Comparison of ENCODE assay signal across 8 cellular contexts in the genomic region with DNA sequence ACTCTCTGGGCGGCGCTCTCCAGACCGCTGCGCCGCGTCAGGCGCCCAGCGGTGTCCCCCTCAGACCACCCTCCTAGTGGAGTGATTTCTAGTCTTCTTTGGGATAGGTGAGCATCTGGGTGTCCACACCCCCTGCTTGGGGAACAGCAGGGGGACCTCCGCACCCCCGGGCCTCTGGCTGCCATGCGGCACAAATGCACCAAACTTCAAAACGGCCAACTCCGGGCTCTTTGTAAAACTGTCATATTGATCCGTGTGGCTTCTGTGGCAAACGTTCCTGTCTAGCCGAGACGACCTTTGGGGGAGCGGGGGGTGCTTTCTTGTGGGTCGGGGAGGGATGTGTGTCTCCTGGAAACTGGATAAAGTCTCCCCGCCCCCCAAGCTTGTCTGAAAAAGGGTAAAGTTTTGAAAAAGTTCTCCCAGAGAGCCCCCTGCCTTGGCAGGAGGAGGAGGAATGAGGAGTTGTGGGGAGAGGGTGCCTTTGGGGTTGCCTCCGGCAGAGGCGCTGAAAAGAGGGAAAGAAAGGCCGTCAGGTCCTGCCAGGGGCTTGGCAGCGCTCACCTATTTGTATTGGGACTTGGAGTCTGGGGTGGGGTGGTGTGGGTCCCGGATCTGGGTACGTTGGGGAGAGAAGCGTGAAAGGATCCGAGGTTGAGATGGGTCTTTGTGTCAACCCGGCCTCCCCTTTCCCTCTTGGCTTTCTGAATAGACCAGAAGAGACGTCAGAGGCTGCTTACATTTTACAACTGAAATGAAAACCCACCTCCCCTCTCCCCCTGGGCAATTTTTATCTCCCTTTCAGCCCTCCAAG. TPM values are rescaled to one million over a fixed set of nuclear protein-coding genes. Genes with fewer than 3 reads are reported as not detected.
A peak's percentile ranks its signal among the peaks of the same experiment; 100 is the strongest.
DNase-seq lines count a peak whose midpoint lies in the region; ATAC-seq, FAIRE-seq and TF ChIP-seq lines count a peak whose summit lies in the region.

No MANE protein-coding gene starts in this region.

- peaks cover 23% of the 10 kb centered on the region for H3K36me3 Mint-ChIP-seq in activated naive CD4-positive, alpha-beta T cell treated with anti-CD3 and anti-CD28 coated beads for 36 hours (ENCODE audit: low read depth)

- H3K9me3 Mint-ChIP-seq in activated naive CD4-positive, alpha-beta T cell treated with anti-CD3 and anti-CD28 coated beads for 36 hours = no peaks in the 10 kb centered on the region

- H3K4me1 ChIP-seq in Peyer's patch (peaks cover 0 to 69% (median 12%) of the 10 kb centered on the region in 4 donors), right cardiac atrium (ENCODE audit: control insufficient read depth, insufficient read depth, low read length) (peaks cover 16% of the 10 kb centered on the region)

- H3K27ac ChIP-seq in Peyer's patch = peak overlapping the region; percentile 89 to 96 (median 94)
- H3K27ac ChIP-seq in right cardiac atrium (ENCODE audit: low read length) = peak overlapping the region; percentile 36
- H3K27ac ChIP-seq in skin epidermis = peak overlapping the region; percentile 8 to 98 (median 93)

- 5% methylated on average over 30 of the region's 30 CpGs for WGBS in right cardiac atrium

- H3K36me3 ChIP-seq in Peyer's patch = peaks cover 0 to 12% (median 0%) of the 10 kb centered on the region in 3 donors

- H3K4me1 Mint-ChIP-seq in activated naive CD4-positive, alpha-beta T cell treated with anti-CD3 and anti-CD28 coated beads for 36 hours (ENCODE audit: low read depth) = peaks cover 5% of the 10 kb centered on the region

- no peak for ATAC-seq in right cardiac atrium

- intact Hi-C loops in activated naive CD4-positive, alpha-beta T cell treated with anti-CD3 and anti-CD28 coated beads for 36 hours (cut with micrococcal nuclease) = loop anchor here (1.0 to 5.0 kb wide), 12 partner anchors 24 to 579 kb away; a partner anchor contains a TSS
- intact Hi-C loops in right cardiac atrium (cut with DNase I) = no loop called here

- no peak for TF ChIP-seq POLR2A in Peyer's patch (IDR thresholded peaks at IDR 0.05)
- no peak for TF ChIP-seq POLR2A in GM12892 (IDR thresholded peaks at IDR 0.05; ENCODE audit: low read depth, low read length)

- no peak for FAIRE-seq in GM12892 (lab: Jason Lieb, UNC)

- no peaks in the 10 kb centered on the region for H3K27me3 ChIP-seq in Peyer's patch
- H3K27me3 ChIP-seq in right cardiac atrium (ENCODE audit: control insufficient read depth, insufficient read depth) = no peaks in the 10 kb centered on the region

- H3K9me3 ChIP-seq in Peyer's patch = no peaks in the 10 kb centered on the region
- H3K9me3 ChIP-seq in right cardiac atrium (ENCODE audit: control insufficient read depth, low read length) = no peaks in the 10 kb centered on the region

- H3K27me3 Mint-ChIP-seq in activated naive CD4-positive, alpha-beta T cell treated with anti-CD3 and anti-CD28 coated beads for 36 hours (ENCODE audit: low read depth) = no peaks in the 10 kb centered on the region

- no peak overlapping the region for H3K4me3 Mint-ChIP-seq in activated naive CD4-positive, alpha-beta T cell treated with anti-CD3 and anti-CD28 coated beads for 36 hours

- H3K4me3 ChIP-seq in Peyer's patch = peak overlapping the region; percentile 62 to 89 (median 82)
- H3K4me3 ChIP-seq in right cardiac atrium (ENCODE audit: low read length) = peak overlapping the region; percentile 76
- peak overlapping the region; percentile 66 to 88 (median 81) for H3K4me3 ChIP-seq in skin epidermis

- no peak for TF ChIP-seq CTCF in GM20000 (IDR thresholded peaks at IDR 0.05; ENCODE audit: extremely low read depth, missing control alignments)
- no peak for TF ChIP-seq CTCF in Peyer's patch (IDR thresholded peaks at IDR 0.05)

- H3K27ac Mint-ChIP-seq in activated naive CD4-positive, alpha-beta T cell treated with anti-CD3 and anti-CD28 coated beads for 36 hours = no peak overlapping the region

- CTCF ChIA-PET in activated naive CD4-positive, alpha-beta T cell treated with anti-CD3 and anti-CD28 coated beads for 36 hours (lab: Charles Lee) = interaction anchor here (1.2 kb wide), 1 partner anchor 51 kb away, joined by 3 read pairs; no protein-coding TSS in a partner anchor

- DNase-seq in A172 (ENCODE audit: low spot score) (peak; percentile 21), GM20000 (ENCODE audit: low spot score) (peak; percentile 62), Peyer's patch (peak; percentile 38 to 64 (median 60)), right cardiac atrium (peak in 2 of 3 donors; percentile 26 to 71), GM12892 (ENCODE audit: insufficient read length) (no peak), NCI-H524 treated with DMSO at 0.1 percent for 48 hours (lab: John Stamatoyannopoulos, UW) (no peak)
- peak; percentile 70 for DNase-seq in activated naive CD4-positive, alpha-beta T cell treated with anti-CD3 and anti-CD28 coated beads for 36 hours

RNA-seq across cellular contexts. Expression of a gene that starts 2.2 kb away (rescaled TPM):
- total RNA-seq in A172 (2014; rRNA removed; shearing (Covaris generic)) = 89.2 and 104 TPM in 2 replicates
- total RNA-seq in Peyer's patch (10 to 100 TPM; 36.1 to 99.9 (median 45.1) TPM), right cardiac atrium (10 to 100 TPM; 31.2 to 38.8 (median 35.0) TPM)
- total RNA-seq in activated naive CD4-positive, alpha-beta T cell treated with anti-CD3 and anti-CD28 coated beads for 36 hours = 100 to 1,000 TPM; 180 to 185 TPM
- 45.3 TPM for polyA plus RNA-seq in right cardiac atrium
- polyA plus RNA-seq in GM12892 (2012; ENCODE audit: missing spikeins) = 34.9 TPM

RNA-seq across cellular contexts. Expression of a gene that starts 28.6 kb away (rescaled TPM):
- 15.7 and 18.4 TPM in 2 replicates for total RNA-seq in A172 (2014; rRNA removed; shearing (Covaris generic))
- total RNA-seq in Peyer's patch (1 to 10 TPM; 3.3 to 5.1 (median 4.2) TPM), right cardiac atrium (10 to 100 TPM; 12.6 to 16.2 (median 15.4) TPM)
- total RNA-seq in activated naive CD4-positive, alpha-beta T cell treated with anti-CD3 and anti-CD28 coated beads for 36 hours = 1 to 10 TPM; 6.1 to 6.5 TPM
- polyA plus RNA-seq in right cardiac atrium = 12.1 TPM
- polyA plus RNA-seq in GM12892 (2012; ENCODE audit: missing spikeins) = 4.9 TPM

RNA-seq across cellular contexts. Expression of a gene that starts 29.1 kb away (rescaled TPM):
- total RNA-seq in A172 (2014; rRNA removed; shearing (Covaris generic)) = 200 and 243 TPM in 2 replicates
- total RNA-seq in Peyer's patch (10 to 100 TPM; 28.6 to 75.8 (median 47.8) TPM), right cardiac atrium (100 to 1,000 TPM in 1 of 4 donors, 10 to 100 TPM in 3; 59.9 to 103 (median 95.6) TPM)
- total RNA-seq in activated naive CD4-positive, alpha-beta T cell treated with anti-CD3 and anti-CD28 coated beads for 36 hours = 10 to 100 TPM; 75.0 to 75.3 TPM
- 160 TPM for polyA plus RNA-seq in right cardiac atrium
- polyA plus RNA-seq in GM12892 (2012; ENCODE audit: missing spikeins) = 76.3 TPM

RNA-seq across cellular contexts. Expression of a gene that starts 29.7 kb away (rescaled TPM):
- total RNA-seq in A172 (2014; rRNA removed; shearing (Covaris generic)) = 1.5 and 1.8 TPM in 2 replicates
- total RNA-seq in Peyer's patch (1 to 10 TPM in 3 of 4 donors, not detected in 1; 1.2 to 5.1 (median 1.6) TPM), right cardiac atrium (1 to 10 TPM in 3 of 4 donors, under 1 TPM in 1; 0.89 to 2.1 (median 1.5) TPM)
- 1 to 10 TPM; 3.1 to 3.8 TPM for total RNA-seq in activated naive CD4-positive, alpha-beta T cell treated with anti-CD3 and anti-CD28 coated beads for 36 hours
- 1.5 TPM for polyA plus RNA-seq in right cardiac atrium
- polyA plus RNA-seq in GM12892 (2012; ENCODE audit: missing spikeins) = 3.8 TPM

RNA-seq across cellular contexts. Expression of a gene that starts 31.6 kb away (rescaled TPM):
- total RNA-seq in A172 (2014; rRNA removed; shearing (Covaris generic)) = not detected in 2 replicates
- 10 to 100 TPM in 3 of 4 donors, 1 to 10 TPM in 1; 3.4 to 29.7 (median 12.9) TPM for total RNA-seq in Peyer's patch
- 1 to 10 TPM; 1.2 to 1.5 TPM for total RNA-seq in activated naive CD4-positive, alpha-beta T cell treated with anti-CD3 and anti-CD28 coated beads for 36 hours
- 10 to 100 TPM in 3 of 4 donors, 1 to 10 TPM in 1; 9.0 to 24.6 (median 16.3) TPM for total RNA-seq in right cardiac atrium
- polyA plus RNA-seq in right cardiac atrium = 74.5 TPM
- 0.76 TPM for polyA plus RNA-seq in GM12892 (2012; ENCODE audit: missing spikeins)

Comparison
In these comparisons a context has a peak if more than half of its experiments do, and no peak if none do; other contexts are left out.
1. DNase-seq: peak in A172 (single experiment), GM20000 (single experiment), Peyer's patch (3 of 3), activated naive CD4-positive, alpha-beta T cell treated with anti-CD3 and anti-CD28 coated beads for 36 hours (single experiment) and right cardiac atrium (2 of 3); none in GM12892 (single experiment) and NCI-H524 treated with DMSO at 0.1 percent for 48 hours (single experiment).
2. H3K27ac ChIP-seq: peak in every context shown above with its lines; median percentile 94 in Peyer's patch; 93 in skin epidermis; 36 in right cardiac atrium.
3. Peak in every context shown above with its lines, with median percentiles within 50 percentile points of each other: H3K4me3 ChIP-seq.